In genomic region chr15:88905576-88905975, GRCh38 we compare ENCODE assay signal across 1 cellular context.
TF ChIP-seq lines count a peak whose summit lies in the region.

No MANE protein-coding gene starts in this region.

TF ChIP-seq in SK-N-SH treated with all-trans-retinoic acid at 6 μM for 48 hours, 23 proteins besides CTCF, POLR2A, EP300 and RAD21 (continued from another document):
- no peak for TF ChIP-seq TSHZ2 (CRISPR knock-in tag; IDR thresholded peaks at IDR 0.05)
- TF ChIP-seq ARNTL (CRISPR knock-in tag; IDR thresholded peaks at IDR 0.05; ENCODE audit: borderline replicate concordance, low read depth), result no peak
- no peak for TF ChIP-seq TOX (CRISPR knock-in tag; IDR thresholded peaks at IDR 0.05; ENCODE audit: borderline replicate concordance)
- TF ChIP-seq ZNF565 (CRISPR knock-in tag; conservative IDR thresholded peaks at IDR 0.05; ENCODE audit: low read depth), result no peak
- TF ChIP-seq ISL1 (CRISPR knock-in tag; IDR thresholded peaks at IDR 0.05), result no peak
- no peak for TF ChIP-seq CSDC2 (CRISPR knock-in tag; IDR thresholded peaks at IDR 0.05)
- no peak for TF ChIP-seq ZFP30 (CRISPR knock-in tag; IDR thresholded peaks at IDR 0.05)
- TF ChIP-seq OSR1 (CRISPR knock-in tag; IDR thresholded peaks at IDR 0.05), result no peak
- TF ChIP-seq ZC3H10 (CRISPR knock-in tag; IDR thresholded peaks at IDR 0.05), result no peak
- TF ChIP-seq CSRNP3 (CRISPR knock-in tag; IDR thresholded peaks at IDR 0.05), result no peak
- no peak for TF ChIP-seq CREB5 (CRISPR knock-in tag; IDR thresholded peaks at IDR 0.05; ENCODE audit: low read depth)
- TF ChIP-seq PPARA (CRISPR knock-in tag; IDR thresholded peaks at IDR 0.05; ENCODE audit: borderline replicate concordance), result no peak
- TF ChIP-seq RARB (CRISPR knock-in tag; IDR thresholded peaks at IDR 0.05), result no peak
- TF ChIP-seq, protein P1, sequence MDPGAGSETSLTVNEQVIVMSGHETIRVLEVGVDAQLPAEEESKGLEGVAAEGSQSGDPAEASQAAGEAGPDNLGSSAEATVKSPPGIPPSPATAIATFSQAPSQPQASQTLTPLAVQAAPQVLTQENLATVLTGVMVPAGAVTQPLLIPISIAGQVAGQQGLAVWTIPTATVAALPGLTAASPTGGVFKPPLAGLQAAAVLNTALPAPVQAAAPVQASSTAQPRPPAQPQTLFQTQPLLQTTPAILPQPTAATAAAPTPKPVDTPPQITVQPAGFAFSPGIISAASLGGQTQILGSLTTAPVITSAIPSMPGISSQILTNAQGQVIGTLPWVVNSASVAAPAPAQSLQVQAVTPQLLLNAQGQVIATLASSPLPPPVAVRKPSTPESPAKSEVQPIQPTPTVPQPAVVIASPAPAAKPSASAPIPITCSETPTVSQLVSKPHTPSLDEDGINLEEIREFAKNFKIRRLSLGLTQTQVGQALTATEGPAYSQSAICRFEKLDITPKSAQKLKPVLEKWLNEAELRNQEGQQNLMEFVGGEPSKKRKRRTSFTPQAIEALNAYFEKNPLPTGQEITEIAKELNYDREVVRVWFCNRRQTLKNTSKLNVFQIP (CRISPR knock-in tag; IDR thresholded peaks at IDR 0.05; ENCODE audit: borderline replicate concordance, low read depth), result no peak
- TF ChIP-seq ESRRG (CRISPR knock-in tag; IDR thresholded peaks at IDR 0.05), result no peak
- no peak for TF ChIP-seq TCF4 (CRISPR knock-in tag; IDR thresholded peaks at IDR 0.05; ENCODE audit: borderline replicate concordance)
